8 cellular contexts compared by ENCODE assay signal in the genomic region with DNA sequence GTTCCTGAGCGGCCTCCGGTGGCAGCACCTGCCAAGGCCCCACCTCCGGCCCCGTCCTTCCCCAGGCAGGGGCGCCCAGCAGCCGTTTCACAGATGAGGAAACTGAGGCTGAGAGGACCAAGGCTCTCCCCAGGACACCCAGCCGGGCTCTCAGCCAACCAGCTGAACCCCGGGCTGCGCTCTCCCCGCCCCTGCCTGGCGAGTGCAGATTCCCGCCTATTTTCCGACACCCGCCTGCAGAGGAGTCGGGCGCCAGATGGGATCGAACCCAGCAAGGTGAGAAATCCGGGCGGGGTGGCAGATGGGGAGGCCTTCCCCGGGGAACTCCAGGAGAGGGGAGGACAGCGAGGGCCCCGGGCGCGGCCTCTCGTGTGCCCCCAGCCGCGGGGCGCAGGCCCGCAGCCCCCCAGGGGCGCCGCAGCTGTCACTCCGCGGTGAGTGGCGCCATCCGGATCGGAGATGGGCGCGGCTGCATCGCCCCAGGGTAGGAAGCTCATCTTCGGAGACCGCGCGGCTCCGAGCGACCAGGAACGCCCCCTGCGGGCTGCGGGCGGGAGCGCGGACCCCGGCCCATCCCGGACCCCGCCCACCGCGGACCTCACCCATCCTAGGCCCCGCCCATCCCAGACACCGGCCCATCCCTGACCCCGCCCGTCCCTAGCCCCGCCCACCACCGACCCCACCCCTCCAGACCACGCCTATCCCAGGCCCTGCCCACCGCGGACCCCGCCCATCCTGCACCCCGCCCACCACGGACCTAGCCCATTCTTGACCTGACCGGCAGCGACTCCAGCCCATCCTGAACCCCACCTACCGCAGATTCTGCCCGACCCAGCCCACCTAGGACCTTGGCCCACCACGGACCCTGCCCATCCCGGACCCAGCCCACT.
DNase-seq lines count a peak whose midpoint lies in the region; ATAC-seq and TF ChIP-seq lines count a peak whose summit lies in the region.

No MANE protein-coding gene starts in this region.

- H3K27ac Mint-ChIP-seq in endodermal cell: no peak overlapping the region

- H3K79me2 ChIP-seq in PC-3 (ENCODE audit: low read length): no peaks in the 10 kb centered on the region

- H3K27ac ChIP-seq in PC-3 (ENCODE audit: low read length) (no peak overlapping the region), endodermal cell (ENCODE audit: low read depth, low read length) (no peak overlapping the region)

- H3K9me2 ChIP-seq in PC-3 (replicated peaks; ENCODE audit: low read length): no peaks in the 10 kb centered on the region

- peak; percentile 37; the same call in 1 of the 2 replicates for ATAC-seq in PC-3
- no peak for ATAC-seq in GM21737 (IDR thresholded peaks at IDR 0.05; ENCODE audit: unreplicated experiment)

- no peak overlapping the region for H3K4me3 ChIP-seq in PC-3 (ENCODE audit: low read length)
- no peak overlapping the region for H3K4me3 ChIP-seq in endodermal cell (ENCODE audit: low read length)

- in situ Hi-C loops in GM13976 (cut with MboI; ENCODE audit: low sequenced_read_pairs, unreplicated experiment): no loop called here

- H3K4me1 Mint-ChIP-seq in endodermal cell: no peaks in the 10 kb centered on the region

- H3K36me3 Mint-ChIP-seq in endodermal cell (ENCODE audit: low read depth): no peaks in the 10 kb centered on the region

- H3K4me3 Mint-ChIP-seq in endodermal cell: peak overlapping the region; percentile 13

- POLR2A ChIA-PET in PC-3 (lab: Charles Lee; ENCODE audit: unreplicated experiment): no interaction called here

- H3K36me3 ChIP-seq in PC-3 (ENCODE audit: low read depth, low read length) (no peaks in the 10 kb centered on the region), endodermal cell (ENCODE audit: control insufficient read depth, insufficient read depth, low read length) (no peaks in the 10 kb centered on the region)

- no peak overlapping the region for H2AFZ ChIP-seq in PC-3 (ENCODE audit: low read length)

- H3K4me1 ChIP-seq in PC-3 (ENCODE audit: insufficient read depth, low read length) (peaks cover 3% of the 10 kb centered on the region; the same call in 1 of the 2 replicates), endodermal cell (ENCODE audit: control insufficient read depth, insufficient read depth, low read length) (no peaks in the 10 kb centered on the region)

- intact Hi-C loops in PC-3 (cut with micrococcal nuclease): no loop called here

- CTCF ChIA-PET in PC-3 (lab: Charles Lee): interaction anchor here (0.5 to 0.6 kb wide), 4 partner anchors 14 to 145 kb away, joined by 3 to 6 read pairs (median 4); no protein-coding TSS in a partner anchor

- H3K9me3 ChIP-seq in PC-3 (ENCODE audit: low read length) (no peaks in the 10 kb centered on the region), endodermal cell (ENCODE audit: control insufficient read depth, low read length) (no peaks in the 10 kb centered on the region)

- DNase-seq in AG08396 (ENCODE audit: low spot score) (peak; percentile 69), GM13976 (ENCODE audit: low spot score) (peak; percentile 83), PC-3 (peak; percentile 43), endodermal cell (peak; percentile 99), kidney glomerular epithelial cell (lab: John Stamatoyannopoulos, UW) (no peak), AML-193 (lab: John Stamatoyannopoulos, UW) (no peak)
- peak; percentile 18 to 48 (median 30) for DNase-seq in stimulated activated CD4-positive, alpha-beta T cell treated with anti-CD3 and anti-CD28 coated beads, TNF-alpha, amount 100 ng/mL, for 48 hours (ENCODE audit: low read depth in 3 of 3)

- H3F3A ChIP-seq in PC-3 (ENCODE audit: low read length, unreplicated experiment): no peaks in the 10 kb centered on the region

- TF ChIP-seq CTCF in GM13976 (IDR thresholded peaks at IDR 0.05; ENCODE audit: borderline replicate concordance, control extremely low read depth, extremely low read depth, insufficient read depth, missing control alignments) (no peak), PC-3 (conservative IDR thresholded peaks at IDR 0.05; ENCODE audit: low read depth, low read length) (peak; percentile 27; the same call in 1 of the 2 replicates), endodermal cell (conservative IDR thresholded peaks at IDR 0.05) (peak; percentile 82)

- WGBS in endodermal cell (ENCODE audit: insufficient coverage in 1 of 2, insufficient read length in 1 of 2), 2 experiments: 7 to 10% methylated on average over 17 to 69 of the region's 74 CpGs

- H3K27me3 Mint-ChIP-seq in endodermal cell (ENCODE audit: insufficient read depth): peaks cover 50% of the 10 kb centered on the region

- no peak overlapping the region for H3K4me2 ChIP-seq in PC-3 (ENCODE audit: low read length)

- peaks cover 44% of the 10 kb centered on the region for H3K27me3 ChIP-seq in PC-3 (ENCODE audit: low read length)
- peaks cover 32% of the 10 kb centered on the region for H3K27me3 ChIP-seq in endodermal cell (ENCODE audit: control insufficient read depth, insufficient read depth, low read length, poor library complexity, severe bottlenecking)

- peaks cover 2% of the 10 kb centered on the region for H3K9me3 Mint-ChIP-seq in endodermal cell

- H4K20me1 ChIP-seq in PC-3 (ENCODE audit: low read length): no peaks in the 10 kb centered on the region

- BruUV-seq in PC-3 (replicated peaks; lab: Mats Ljungman, UMichigan): no TSS peak

- H3K9ac ChIP-seq in PC-3 (ENCODE audit: low read length) (no peak overlapping the region), endodermal cell (ENCODE audit: extremely low read depth, low read length, poor library complexity, severe bottlenecking) (no peak overlapping the region)

Comparison
In these comparisons a context has a peak if more than half of its experiments do, and no peak if none do; other contexts are left out.
1. DNase-seq: peak in AG08396 (single experiment), GM13976 (single experiment), PC-3 (single experiment), endodermal cell (single experiment) and stimulated activated CD4-positive, alpha-beta T cell treated with anti-CD3 and anti-CD28 coated beads, TNF-alpha, amount 100 ng/mL, for 48 hours (3 of 3); none in kidney glomerular epithelial cell (single experiment) and AML-193 (0 of 2).